In genomic region chr6:30614843-30615218, GRCh38 we compare ENCODE assay signal across 7 cellular contexts.
DNase-seq lines count a peak whose midpoint lies in the region; ATAC-seq, FAIRE-seq and TF ChIP-seq lines count a peak whose summit lies in the region.

No MANE protein-coding gene starts in this region.

- DNase-seq in NCI-H446 treated with DMSO at 0.1 percent for 48 hours (lab: John Stamatoyannopoulos, UW) (peak; percentile 97), cerebellar nuclear complex (lab: John Stamatoyannopoulos, UW) (peak; percentile 74 to 96)
- DNase-seq in stimulated activated CD4-positive, alpha-beta T cell treated with anti-CD3 and anti-CD28 coated beads, Interleukin-12 subunit alpha, Interleukin-12 subunit beta, amount 100 ng/mL, for 4 hours: peak; percentile 65

- ATAC-seq in HG03378 (IDR thresholded peaks at IDR 0.05; ENCODE audit: unreplicated experiment): peak; percentile 38
- peak; percentile 59 to 63 for ATAC-seq in activated CD4-positive, CD25-positive, alpha-beta regulatory T cell treated with anti-CD3 and anti-CD28 coated beads, Interleukin-2, amount 50 U/mL, for 24 hours

- peak; percentile 57 for TF ChIP-seq POLR2A in GM18526 (IDR thresholded peaks at IDR 0.05; ENCODE audit: extremely low read depth, insufficient read length)

- FAIRE-seq in islet of Langerhans (lab: Jason Lieb, UNC): peak; percentile 80

Comparison
In these comparisons a context has a peak if more than half of its experiments do, and no peak if none do; other contexts are left out.
1. Peak in every context shown above with its lines: DNase-seq and ATAC-seq.